ENCODE assay signal across 15 cellular contexts in genomic region chr20:52219441-52219840, GRCh38. TPM values are rescaled to one million over a fixed set of nuclear protein-coding genes. Genes with fewer than 3 reads are reported as not detected.
DNase-seq lines count a peak whose midpoint lies in the region; ATAC-seq and TF ChIP-seq lines count a peak whose summit lies in the region.
"Had no signal": no experiment of that assay in that cellular context is flagged by ENCODE, and none has a peak within 500 bp of the region (broad histone marks: within the 10 kb centered on the region; RNA-seq: fewer than 3 reads in every experiment).

No MANE protein-coding gene starts in this region.

- DNase-seq in AG09309 (ENCODE audit: low read depth) (no peak), GM06990 (ENCODE audit: extremely low read depth, insufficient read length) (no peak), M059J (ENCODE audit: low read depth) (peak; percentile 32), chondrocyte (ENCODE audit: low spot score) (no peak), HCEC 1CT (no peak), lower lobe of right lung (no peak)
- DNase-seq in central memory CD4-positive, alpha-beta T cell, result no peak
- DNase-seq: activated CD4-positive, alpha-beta T cell treated with anti-CD3 and anti-CD28 coated beads, Interleukin-2, amount 50 U/mL, for 48 hours; activated naive CD4-positive, alpha-beta T cell treated with anti-CD3 and anti-CD28 coated beads, Interleukin-2, amount 10 ng/mL, durations not matched to agents 7 days and 5 days; CD4-positive, CD25-positive, alpha-beta regulatory T cell; cortex of kidney; sigmoid colon; T-helper 17 cell had no signal

- no peaks in the 10 kb centered on the region for H3K4me1 ChIP-seq in lower lobe of right lung
- H3K4me1 ChIP-seq: sigmoid colon had no signal

- H3K9me3 Mint-ChIP-seq in chondrocyte (ENCODE audit: low read depth), result peaks cover 12% of the 10 kb centered on the region
- H3K9me3 Mint-ChIP-seq: natural killer cell treated with Interleukin-12 subunit alpha and Interleukin-12 subunit beta and Interleukin-15 and Interleukin-18, amount 100 ng/mL, for 72 hours had no signal

- intact Hi-C loops in lower lobe of right lung (cut with DNase I), result no loop called here

- TF ChIP-seq CTCF in AG09309 (IDR thresholded peaks at IDR 0.05; ENCODE audit: control insufficient read depth, insufficient read depth, low read depth, low read length, missing control alignments) (peak; percentile 4), GM06990 (IDR thresholded peaks at IDR 0.05; ENCODE audit: insufficient read depth, low read length, poor library complexity, severe bottlenecking) (peak; percentile 16), chondrocyte (IDR thresholded peaks at IDR 0.05) (peak; percentile 39), lower lobe of right lung (IDR thresholded peaks at IDR 0.05) (no peak)

- peaks cover 8% of the 10 kb centered on the region for H3K27me3 Mint-ChIP-seq in chondrocyte (ENCODE audit: low read depth)

- no peak overlapping the region for H3K4me3 Mint-ChIP-seq in chondrocyte (ENCODE audit: unreplicated experiment)
- H3K4me3 Mint-ChIP-seq: activated naive CD4-positive, alpha-beta T cell treated with anti-CD3 and anti-CD28 coated beads, Interleukin-2, amount 10 ng/mL, durations not matched to agents 7 days and 5 days; CD4-positive, CD25-positive, alpha-beta regulatory T cell; natural killer cell treated with Interleukin-12 subunit alpha and Interleukin-12 subunit beta and Interleukin-15 and Interleukin-18, amount 100 ng/mL, for 72 hours; T-helper 17 cell had no signal

- H3K4me1 Mint-ChIP-seq in chondrocyte (ENCODE audit: low read depth), result no peaks in the 10 kb centered on the region
- H3K4me1 Mint-ChIP-seq: activated naive CD4-positive, alpha-beta T cell treated with anti-CD3 and anti-CD28 coated beads, Interleukin-2, amount 10 ng/mL, durations not matched to agents 7 days and 5 days; CD4-positive, CD25-positive, alpha-beta regulatory T cell; T-helper 17 cell had no signal

- no peak overlapping the region for H3K27ac Mint-ChIP-seq in chondrocyte (ENCODE audit: unreplicated experiment)
- H3K27ac Mint-ChIP-seq: activated naive CD4-positive, alpha-beta T cell treated with anti-CD3 and anti-CD28 coated beads, Interleukin-2, amount 10 ng/mL, durations not matched to agents 7 days and 5 days; CD4-positive, CD25-positive, alpha-beta regulatory T cell; natural killer cell treated with Interleukin-12 subunit alpha and Interleukin-12 subunit beta and Interleukin-15 and Interleukin-18, amount 100 ng/mL, for 72 hours; T-helper 17 cell had no signal

- ATAC-seq in lower lobe of right lung (no peak), GM18861 (IDR thresholded peaks at IDR 0.05; ENCODE audit: unreplicated experiment) (no peak)
- ATAC-seq: natural killer cell treated with Interleukin-12 subunit alpha and Interleukin-12 subunit beta and Interleukin-15 and Interleukin-18, amount 100 ng/mL, for 72 hours; T-helper 17 cell had no signal

- peaks cover 8% of the 10 kb centered on the region for H3K9me3 ChIP-seq in lower lobe of right lung

- H3K36me3 ChIP-seq in GM06990 (ENCODE audit: control insufficient read depth, insufficient read depth, low read length), result no peaks in the 10 kb centered on the region
- H3K36me3 ChIP-seq in lower lobe of right lung, result no peaks in the 10 kb centered on the region
- H3K36me3 ChIP-seq: sigmoid colon had no signal

- H3K36me3 Mint-ChIP-seq in chondrocyte (ENCODE audit: low read depth), result no peaks in the 10 kb centered on the region
- H3K36me3 Mint-ChIP-seq: CD4-positive, CD25-positive, alpha-beta regulatory T cell had no signal

- no peak overlapping the region for H3K27ac ChIP-seq in lower lobe of right lung
- H3K27ac ChIP-seq: sigmoid colon had no signal

- no peaks in the 10 kb centered on the region for H3K27me3 ChIP-seq in GM06990 (replicated peaks; ENCODE audit: control insufficient read depth, insufficient read depth, low read length)
- H3K27me3 ChIP-seq in lower lobe of right lung (ENCODE audit: low read depth), result peaks cover 5% of the 10 kb centered on the region
- H3K27me3 ChIP-seq: sigmoid colon had no signal

- H3K4me3 ChIP-seq in AG09309 (ENCODE audit: control insufficient read depth, low read depth, low read length), result no peak overlapping the region
- H3K4me3 ChIP-seq in GM06990 (replicated peaks; ENCODE audit: low read depth, low read length), result no peak overlapping the region
- no peak overlapping the region for H3K4me3 ChIP-seq in lower lobe of right lung
- H3K4me3 ChIP-seq: sigmoid colon had no signal

RNA-seq across cellular contexts. Expression of gene ZFP64, which starts 27.9 kb away (rescaled TPM):
- 27.2 and 27.4 TPM in 2 replicates for total RNA-seq in M059J (2014; rRNA removed; shearing (Covaris generic))
- total RNA-seq in chondrocyte (23.7 to 26.8 TPM (median 24.6 TPM) in 3 replicates), lower lobe of right lung (12.8 TPM)
